In the genomic region with DNA sequence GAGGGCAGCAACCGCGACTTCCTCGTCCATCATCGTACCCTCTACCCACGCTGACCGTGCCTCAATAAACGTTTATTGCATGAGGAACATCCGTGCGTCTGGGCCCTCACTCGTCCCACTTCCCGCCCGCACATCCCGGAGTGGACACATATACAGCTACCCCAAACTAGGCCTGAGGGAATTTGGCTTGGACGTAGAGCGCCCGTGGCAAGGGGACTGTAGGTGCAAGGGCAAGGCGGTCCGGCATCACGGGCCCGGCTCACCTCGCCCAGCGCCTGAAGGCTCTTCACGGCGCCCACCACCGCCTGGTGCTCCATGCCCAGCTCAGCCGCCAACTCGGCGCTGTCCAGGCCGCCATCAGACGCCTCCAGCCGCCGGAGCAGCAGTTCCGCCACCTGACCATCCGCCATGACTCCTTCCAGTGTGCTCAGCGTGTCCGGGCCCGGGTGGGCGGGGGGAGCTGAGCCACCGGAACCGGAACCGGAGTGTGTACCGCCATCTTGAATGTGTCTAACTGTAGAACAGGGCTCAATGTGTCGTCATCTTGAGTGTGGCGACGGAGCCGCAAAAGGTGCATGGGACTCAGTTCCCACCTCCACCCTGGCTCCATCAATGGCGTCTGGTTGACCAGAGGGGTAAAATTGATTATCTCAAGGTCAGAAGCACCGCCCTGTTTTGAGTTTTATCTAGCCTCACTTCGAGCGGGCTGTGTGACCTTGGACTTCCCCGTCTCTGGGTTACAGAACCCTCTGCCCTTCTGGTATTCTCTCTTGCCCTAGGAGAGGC, we compare ENCODE assay signal across 1 cellular context.
TF ChIP-seq lines count a peak whose summit lies in the region.

A gene (minus strand): TSS at position 425 of the 786 bp plus-strand sequence. CDS start 15 bp downstream, at position 410.

TF ChIP-seq in K562, 482 proteins besides CTCF, POLR2A, EP300 and RAD21 (continued from another document and continues in another):
- TF ChIP-seq, protein P1, sequence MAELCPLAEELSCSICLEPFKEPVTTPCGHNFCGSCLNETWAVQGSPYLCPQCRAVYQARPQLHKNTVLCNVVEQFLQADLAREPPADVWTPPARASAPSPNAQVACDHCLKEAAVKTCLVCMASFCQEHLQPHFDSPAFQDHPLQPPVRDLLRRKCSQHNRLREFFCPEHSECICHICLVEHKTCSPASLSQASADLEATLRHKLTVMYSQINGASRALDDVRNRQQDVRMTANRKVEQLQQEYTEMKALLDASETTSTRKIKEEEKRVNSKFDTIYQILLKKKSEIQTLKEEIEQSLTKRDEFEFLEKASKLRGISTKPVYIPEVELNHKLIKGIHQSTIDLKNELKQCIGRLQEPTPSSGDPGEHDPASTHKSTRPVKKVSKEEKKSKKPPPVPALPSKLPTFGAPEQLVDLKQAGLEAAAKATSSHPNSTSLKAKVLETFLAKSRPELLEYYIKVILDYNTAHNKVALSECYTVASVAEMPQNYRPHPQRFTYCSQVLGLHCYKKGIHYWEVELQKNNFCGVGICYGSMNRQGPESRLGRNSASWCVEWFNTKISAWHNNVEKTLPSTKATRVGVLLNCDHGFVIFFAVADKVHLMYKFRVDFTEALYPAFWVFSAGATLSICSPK (IDR thresholded peaks at IDR 0.05; ENCODE audit: borderline replicate concordance): no peak
- TF ChIP-seq CBFA2T3 (IDR thresholded peaks at IDR 0.05) (no peak), ELF1 (tag; IDR thresholded peaks at IDR 0.05) (peak; percentile 70), SRSF3 (IDR thresholded peaks at IDR 0.05; ENCODE audit: insufficient read depth, low read length) (no peak), NUFIP1 (IDR thresholded peaks at IDR 0.05; ENCODE audit: partially characterized antibody) (no peak), PHTF2 (CRISPR knock-in tag; IDR thresholded peaks at IDR 0.05) (no peak), TCF7 (IDR thresholded peaks at IDR 0.05; ENCODE audit: borderline replicate concordance) (no peak; the same call in 1 of the 2 replicates), JUNB (CRISPR knock-in tag; conservative IDR thresholded peaks at IDR 0.05) (no peak), EWSR1 (IDR thresholded peaks at IDR 0.05; ENCODE audit: borderline replicate concordance, low read depth, partially characterized antibody) (no peak), ZNF830 (CRISPR knock-in tag; IDR thresholded peaks at IDR 0.05) (0 out of 2 replicates have a peak, but pooled peaks have one; percentile 13), C11orf30 (IDR thresholded peaks at IDR 0.05; ENCODE audit: low read depth) (peak; percentile 48), MTA2 (IDR thresholded peaks at IDR 0.05; ENCODE audit: low read depth) (no peak), HDAC1 (IDR thresholded peaks at IDR 0.05) (peak in 1 of 2 experiments; percentile 91; a peak in 2 of 4 replicates), TCF3 (CRISPR knock-in tag; IDR thresholded peaks at IDR 0.05) (no peak), STAG1 (CRISPR knock-in tag; IDR thresholded peaks at IDR 0.05; ENCODE audit: borderline replicate concordance) (no peak), MAFK (IDR thresholded peaks at IDR 0.05; ENCODE audit: low read length) (no peak), SMARCA5 (IDR thresholded peaks at IDR 0.05) (no peak), ZNF408 (CRISPR knock-in tag; IDR thresholded peaks at IDR 0.05; ENCODE audit: low read depth) (no peak), KLF1 (tag; IDR thresholded peaks at IDR 0.05) (no peak), NR1H2 (CRISPR knock-in tag; IDR thresholded peaks at IDR 0.05) (no peak), TBP (optimal IDR thresholded peaks at IDR 0.05; ENCODE audit: low read depth, low read length) (peak; percentile 89), ZNF217 (CRISPR knock-in tag; IDR thresholded peaks at IDR 0.05) (no peak), NFATC3 (IDR thresholded peaks at IDR 0.05) (no peak), ATF1 (CRISPR knock-in tag; IDR thresholded peaks at IDR 0.05) (no peak), ATF1 (tag; IDR thresholded peaks at IDR 0.05) (peak; percentile 43; the same call in 1 of the 2 replicates), SRF (CRISPR knock-in tag; IDR thresholded peaks at IDR 0.05) (no peak; a peak in 1 of 4 replicates), MCM5 (IDR thresholded peaks at IDR 0.05; ENCODE audit: low read depth) (no peak), EZH2 (IDR thresholded peaks at IDR 0.05; ENCODE audit: borderline replicate concordance, low read depth, low read length) (no peak), ZNF274 (IDR thresholded peaks at IDR 0.05; ENCODE audit: borderline replicate concordance, low read depth, low read length) (no peak), EP400 (IDR thresholded peaks at IDR 0.05) (peak; percentile 95), CEBPB (tag; IDR thresholded peaks at IDR 0.05) (no peak), RFX7 (CRISPR knock-in tag; IDR thresholded peaks at IDR 0.05) (no peak), CXXC5 (CRISPR knock-in tag; IDR thresholded peaks at IDR 0.05) (peak; percentile 34), SIN3B (IDR thresholded peaks at IDR 0.05; ENCODE audit: low read depth) (peak; percentile 79; the same call in 1 of the 2 replicates), RBM34 (IDR thresholded peaks at IDR 0.05; ENCODE audit: borderline replicate concordance, insufficient read depth, low read length) (no peak), ZNF263 (CRISPR knock-in tag; IDR thresholded peaks at IDR 0.05; ENCODE audit: borderline replicate concordance) (peak; percentile 65; the same call in 1 of the 2 replicates), HMGN3 (IDR thresholded peaks at IDR 0.05; ENCODE audit: borderline replicate concordance, extremely low read depth, insufficient read length, low read depth, low read length) (no peak), ZNF12 (CRISPR knock-in tag; IDR thresholded peaks at IDR 0.05) (no peak), POLR2AphosphoS2 (IDR thresholded peaks at IDR 0.05; ENCODE audit: low read length) (0 out of 2 replicates have a peak, but pooled peaks have one; percentile 77), CHD2 (IDR thresholded peaks at IDR 0.05; ENCODE audit: low read depth, low read length) (no peak), ZNF644 (tag; IDR thresholded peaks at IDR 0.05; ENCODE audit: low read depth) (peak; percentile 74; the same call in 1 of the 2 replicates)
- TF ChIP-seq, protein P2, sequence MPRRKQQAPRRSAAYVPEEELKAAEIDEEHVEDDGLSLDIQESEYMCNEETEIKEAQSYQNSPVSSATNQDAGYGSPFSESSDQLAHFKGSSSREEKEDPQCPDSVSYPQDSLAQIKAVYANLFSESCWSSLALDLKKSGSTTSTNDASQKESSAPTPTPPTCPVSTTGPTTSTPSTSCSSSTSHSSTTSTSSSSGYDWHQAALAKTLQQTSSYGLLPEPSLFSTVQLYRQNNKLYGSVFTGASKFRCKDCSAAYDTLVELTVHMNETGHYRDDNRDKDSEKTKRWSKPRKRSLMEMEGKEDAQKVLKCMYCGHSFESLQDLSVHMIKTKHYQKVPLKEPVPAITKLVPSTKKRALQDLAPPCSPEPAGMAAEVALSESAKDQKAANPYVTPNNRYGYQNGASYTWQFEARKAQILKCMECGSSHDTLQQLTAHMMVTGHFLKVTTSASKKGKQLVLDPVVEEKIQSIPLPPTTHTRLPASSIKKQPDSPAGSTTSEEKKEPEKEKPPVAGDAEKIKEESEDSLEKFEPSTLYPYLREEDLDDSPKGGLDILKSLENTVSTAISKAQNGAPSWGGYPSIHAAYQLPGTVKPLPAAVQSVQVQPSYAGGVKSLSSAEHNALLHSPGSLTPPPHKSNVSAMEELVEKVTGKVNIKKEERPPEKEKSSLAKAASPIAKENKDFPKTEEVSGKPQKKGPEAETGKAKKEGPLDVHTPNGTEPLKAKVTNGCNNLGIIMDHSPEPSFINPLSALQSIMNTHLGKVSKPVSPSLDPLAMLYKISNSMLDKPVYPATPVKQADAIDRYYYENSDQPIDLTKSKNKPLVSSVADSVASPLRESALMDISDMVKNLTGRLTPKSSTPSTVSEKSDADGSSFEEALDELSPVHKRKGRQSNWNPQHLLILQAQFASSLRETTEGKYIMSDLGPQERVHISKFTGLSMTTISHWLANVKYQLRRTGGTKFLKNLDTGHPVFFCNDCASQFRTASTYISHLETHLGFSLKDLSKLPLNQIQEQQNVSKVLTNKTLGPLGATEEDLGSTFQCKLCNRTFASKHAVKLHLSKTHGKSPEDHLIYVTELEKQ (CRISPR knock-in tag; IDR thresholded peaks at IDR 0.05): no peak
- TF ChIP-seq, protein P3, sequence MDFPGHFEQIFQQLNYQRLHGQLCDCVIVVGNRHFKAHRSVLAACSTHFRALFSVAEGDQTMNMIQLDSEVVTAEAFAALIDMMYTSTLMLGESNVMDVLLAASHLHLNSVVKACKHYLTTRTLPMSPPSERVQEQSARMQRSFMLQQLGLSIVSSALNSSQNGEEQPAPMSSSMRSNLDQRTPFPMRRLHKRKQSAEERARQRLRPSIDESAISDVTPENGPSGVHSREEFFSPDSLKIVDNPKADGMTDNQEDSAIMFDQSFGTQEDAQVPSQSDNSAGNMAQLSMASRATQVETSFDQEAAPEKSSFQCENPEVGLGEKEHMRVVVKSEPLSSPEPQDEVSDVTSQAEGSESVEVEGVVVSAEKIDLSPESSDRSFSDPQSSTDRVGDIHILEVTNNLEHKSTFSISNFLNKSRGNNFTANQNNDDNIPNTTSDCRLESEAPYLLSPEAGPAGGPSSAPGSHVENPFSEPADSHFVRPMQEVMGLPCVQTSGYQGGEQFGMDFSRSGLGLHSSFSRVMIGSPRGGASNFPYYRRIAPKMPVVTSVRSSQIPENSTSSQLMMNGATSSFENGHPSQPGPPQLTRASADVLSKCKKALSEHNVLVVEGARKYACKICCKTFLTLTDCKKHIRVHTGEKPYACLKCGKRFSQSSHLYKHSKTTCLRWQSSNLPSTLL (IDR thresholded peaks at IDR 0.05): no peak
- TF ChIP-seq, protein P4, sequence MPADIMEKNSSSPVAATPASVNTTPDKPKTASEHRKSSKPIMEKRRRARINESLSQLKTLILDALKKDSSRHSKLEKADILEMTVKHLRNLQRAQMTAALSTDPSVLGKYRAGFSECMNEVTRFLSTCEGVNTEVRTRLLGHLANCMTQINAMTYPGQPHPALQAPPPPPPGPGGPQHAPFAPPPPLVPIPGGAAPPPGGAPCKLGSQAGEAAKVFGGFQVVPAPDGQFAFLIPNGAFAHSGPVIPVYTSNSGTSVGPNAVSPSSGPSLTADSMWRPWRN (IDR thresholded peaks at IDR 0.05; ENCODE audit: low read depth): no peak
- TF ChIP-seq, protein P5, sequence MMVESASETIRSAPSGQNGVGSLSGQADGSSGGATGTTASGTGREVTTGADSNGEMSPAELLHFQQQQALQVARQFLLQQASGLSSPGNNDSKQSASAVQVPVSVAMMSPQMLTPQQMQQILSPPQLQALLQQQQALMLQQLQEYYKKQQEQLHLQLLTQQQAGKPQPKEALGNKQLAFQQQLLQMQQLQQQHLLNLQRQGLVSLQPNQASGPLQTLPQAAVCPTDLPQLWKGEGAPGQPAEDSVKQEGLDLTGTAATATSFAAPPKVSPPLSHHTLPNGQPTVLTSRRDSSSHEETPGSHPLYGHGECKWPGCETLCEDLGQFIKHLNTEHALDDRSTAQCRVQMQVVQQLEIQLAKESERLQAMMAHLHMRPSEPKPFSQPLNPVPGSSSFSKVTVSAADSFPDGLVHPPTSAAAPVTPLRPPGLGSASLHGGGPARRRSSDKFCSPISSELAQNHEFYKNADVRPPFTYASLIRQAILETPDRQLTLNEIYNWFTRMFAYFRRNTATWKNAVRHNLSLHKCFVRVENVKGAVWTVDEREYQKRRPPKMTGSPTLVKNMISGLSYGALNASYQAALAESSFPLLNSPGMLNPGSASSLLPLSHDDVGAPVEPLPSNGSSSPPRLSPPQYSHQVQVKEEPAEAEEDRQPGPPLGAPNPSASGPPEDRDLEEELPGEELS (CRISPR knock-in tag; IDR thresholded peaks at IDR 0.05; ENCODE audit: borderline replicate concordance): no peak
- TF ChIP-seq, protein P6, sequence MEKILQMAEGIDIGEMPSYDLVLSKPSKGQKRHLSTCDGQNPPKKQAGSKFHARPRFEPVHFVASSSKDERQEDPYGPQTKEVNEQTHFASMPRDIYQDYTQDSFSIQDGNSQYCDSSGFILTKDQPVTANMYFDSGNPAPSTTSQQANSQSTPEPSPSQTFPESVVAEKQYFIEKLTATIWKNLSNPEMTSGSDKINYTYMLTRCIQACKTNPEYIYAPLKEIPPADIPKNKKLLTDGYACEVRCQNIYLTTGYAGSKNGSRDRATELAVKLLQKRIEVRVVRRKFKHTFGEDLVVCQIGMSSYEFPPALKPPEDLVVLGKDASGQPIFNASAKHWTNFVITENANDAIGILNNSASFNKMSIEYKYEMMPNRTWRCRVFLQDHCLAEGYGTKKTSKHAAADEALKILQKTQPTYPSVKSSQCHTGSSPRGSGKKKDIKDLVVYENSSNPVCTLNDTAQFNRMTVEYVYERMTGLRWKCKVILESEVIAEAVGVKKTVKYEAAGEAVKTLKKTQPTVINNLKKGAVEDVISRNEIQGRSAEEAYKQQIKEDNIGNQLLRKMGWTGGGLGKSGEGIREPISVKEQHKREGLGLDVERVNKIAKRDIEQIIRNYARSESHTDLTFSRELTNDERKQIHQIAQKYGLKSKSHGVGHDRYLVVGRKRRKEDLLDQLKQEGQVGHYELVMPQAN (IDR thresholded peaks at IDR 0.05; ENCODE audit: borderline replicate concordance): peak; percentile 96
- TF ChIP-seq, protein P7, sequence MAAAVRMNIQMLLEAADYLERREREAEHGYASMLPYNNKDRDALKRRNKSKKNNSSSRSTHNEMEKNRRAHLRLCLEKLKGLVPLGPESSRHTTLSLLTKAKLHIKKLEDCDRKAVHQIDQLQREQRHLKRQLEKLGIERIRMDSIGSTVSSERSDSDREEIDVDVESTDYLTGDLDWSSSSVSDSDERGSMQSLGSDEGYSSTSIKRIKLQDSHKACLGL (CRISPR knock-in tag; IDR thresholded peaks at IDR 0.05; ENCODE audit: borderline replicate concordance, poor library complexity, severe bottlenecking): peak; percentile 19
- TF ChIP-seq, protein P8, sequence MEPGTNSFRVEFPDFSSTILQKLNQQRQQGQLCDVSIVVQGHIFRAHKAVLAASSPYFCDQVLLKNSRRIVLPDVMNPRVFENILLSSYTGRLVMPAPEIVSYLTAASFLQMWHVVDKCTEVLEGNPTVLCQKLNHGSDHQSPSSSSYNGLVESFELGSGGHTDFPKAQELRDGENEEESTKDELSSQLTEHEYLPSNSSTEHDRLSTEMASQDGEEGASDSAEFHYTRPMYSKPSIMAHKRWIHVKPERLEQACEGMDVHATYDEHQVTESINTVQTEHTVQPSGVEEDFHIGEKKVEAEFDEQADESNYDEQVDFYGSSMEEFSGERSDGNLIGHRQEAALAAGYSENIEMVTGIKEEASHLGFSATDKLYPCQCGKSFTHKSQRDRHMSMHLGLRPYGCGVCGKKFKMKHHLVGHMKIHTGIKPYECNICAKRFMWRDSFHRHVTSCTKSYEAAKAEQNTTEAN (CRISPR knock-in tag; IDR thresholded peaks at IDR 0.05): no peak
- TF ChIP-seq, protein P9, sequence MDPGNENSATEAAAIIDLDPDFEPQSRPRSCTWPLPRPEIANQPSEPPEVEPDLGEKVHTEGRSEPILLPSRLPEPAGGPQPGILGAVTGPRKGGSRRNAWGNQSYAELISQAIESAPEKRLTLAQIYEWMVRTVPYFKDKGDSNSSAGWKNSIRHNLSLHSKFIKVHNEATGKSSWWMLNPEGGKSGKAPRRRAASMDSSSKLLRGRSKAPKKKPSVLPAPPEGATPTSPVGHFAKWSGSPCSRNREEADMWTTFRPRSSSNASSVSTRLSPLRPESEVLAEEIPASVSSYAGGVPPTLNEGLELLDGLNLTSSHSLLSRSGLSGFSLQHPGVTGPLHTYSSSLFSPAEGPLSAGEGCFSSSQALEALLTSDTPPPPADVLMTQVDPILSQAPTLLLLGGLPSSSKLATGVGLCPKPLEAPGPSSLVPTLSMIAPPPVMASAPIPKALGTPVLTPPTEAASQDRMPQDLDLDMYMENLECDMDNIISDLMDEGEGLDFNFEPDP (CRISPR knock-in tag; IDR thresholded peaks at IDR 0.05): no peak
